9 cellular contexts compared by ENCODE assay signal in the genomic region with DNA sequence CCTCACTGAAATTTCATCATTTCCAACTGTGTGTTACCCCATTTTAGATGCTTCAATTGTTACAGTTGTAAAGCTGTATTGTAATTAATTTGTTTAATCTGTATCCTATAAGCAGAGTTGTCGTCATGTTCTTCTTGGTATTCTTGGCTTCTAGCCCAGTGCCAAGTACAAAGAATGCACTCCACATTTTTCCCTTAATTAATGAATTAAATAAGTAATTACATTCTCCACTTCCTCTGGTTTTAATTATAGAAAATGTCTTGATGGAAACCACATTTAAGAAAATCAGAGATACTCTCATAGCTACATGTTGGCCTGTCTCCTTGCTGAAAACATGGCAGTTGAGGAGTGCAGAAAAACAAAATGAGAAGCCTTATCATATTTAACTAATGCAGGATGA. TPM values are rescaled to one million over a fixed set of nuclear protein-coding genes. Genes with fewer than 3 reads are reported as not detected.
DNase-seq lines count a peak whose midpoint lies in the region; ATAC-seq and TF ChIP-seq lines count a peak whose summit lies in the region.
"Had no signal": no experiment of that assay in that cellular context is flagged by ENCODE, and none has a peak within 500 bp of the region (broad histone marks: within the 10 kb centered on the region; RNA-seq: fewer than 3 reads in every experiment).

No MANE protein-coding gene starts in this region.

- no peaks in the 10 kb centered on the region for H3K9me3 ChIP-seq in iPS-18a (ENCODE audit: control insufficient read depth, low read depth, low read length)
- H3K9me3 ChIP-seq in subcutaneous abdominal adipose tissue (ENCODE audit: control insufficient read depth in 5 of 5, low read length in 5 of 5) = no peaks in the 10 kb centered on the region
- H3K9me3 ChIP-seq: adrenal gland had no signal

- H3K4me1 Mint-ChIP-seq in activated CD4-positive, alpha-beta T cell treated with anti-CD3 and anti-CD28 coated beads, Interleukin-2, amount 10 ng/mL, durations not matched to agents 7 days and 5 days = peaks cover 28% of the 10 kb centered on the region
- peaks cover 16% of the 10 kb centered on the region for H3K4me1 Mint-ChIP-seq in activated CD8-positive, alpha-beta T cell treated with anti-CD3 and anti-CD28 coated beads for 36 hours (ENCODE audit: low read depth)

- TF ChIP-seq CTCF in activated CD8-positive, alpha-beta T cell treated with anti-CD3 and anti-CD28 coated beads for 36 hours (IDR thresholded peaks at IDR 0.05) = no peak

- peak overlapping the region; percentile 94 for H3K27ac Mint-ChIP-seq in activated CD4-positive, alpha-beta T cell treated with anti-CD3 and anti-CD28 coated beads, Interleukin-2, amount 10 ng/mL, durations not matched to agents 7 days and 5 days
- peak overlapping the region; percentile 95 for H3K27ac Mint-ChIP-seq in activated CD8-positive, alpha-beta T cell treated with anti-CD3 and anti-CD28 coated beads for 36 hours

- H3K4me1 ChIP-seq in iPS-18a (ENCODE audit: control insufficient read depth, low read depth, low read length) (peaks cover 11% of the 10 kb centered on the region), subcutaneous abdominal adipose tissue (ENCODE audit: control insufficient read depth in 5 of 5, insufficient read depth in 5 of 5, low read length in 5 of 5) (peaks cover 0 to 20% (median 19%) of the 10 kb centered on the region in 5 donors)

- intact Hi-C loops in activated CD8-positive, alpha-beta T cell treated with anti-CD3 and anti-CD28 coated beads for 36 hours (cut with micrococcal nuclease) = no loop called here

- H3K9ac ChIP-seq in iPS-18a (ENCODE audit: low read length) (peak overlapping the region; percentile 91), subcutaneous abdominal adipose tissue (ENCODE audit: low read length in 5 of 5) (peak overlapping the region in 1 of 5 donors; percentile 98)

- ATAC-seq in activated CD8-positive, alpha-beta T cell treated with anti-CD3 and anti-CD28 coated beads for 36 hours = no peak
- no peak for ATAC-seq in GM19035 (IDR thresholded peaks at IDR 0.05; ENCODE audit: unreplicated experiment)

- CTCF ChIA-PET in activated CD4-positive, alpha-beta T cell treated with anti-CD3 and anti-CD28 coated beads, Interleukin-2, amount 10 ng/mL, durations not matched to agents 7 days and 5 days (lab: Charles Lee) = no interaction called here
- CTCF ChIA-PET in activated CD8-positive, alpha-beta T cell treated with anti-CD3 and anti-CD28 coated beads for 36 hours (lab: Charles Lee) = interaction anchor here (1.1 to 1.8 kb wide), 2 partner anchors 39 to 47 kb away, joined by 8 read pairs; no protein-coding TSS in a partner anchor

- POLR2A ChIA-PET in activated CD4-positive, alpha-beta T cell treated with anti-CD3 and anti-CD28 coated beads, Interleukin-2, amount 10 ng/mL, durations not matched to agents 7 days and 5 days (lab: Charles Lee) = no interaction called here
- POLR2A ChIA-PET in activated CD8-positive, alpha-beta T cell treated with anti-CD3 and anti-CD28 coated beads for 36 hours (lab: Charles Lee) = interaction anchor here (1.5 kb wide), 1 partner anchor 14 kb away, joined by 5 read pairs; no protein-coding TSS in a partner anchor

- H3K4me3 Mint-ChIP-seq in activated CD4-positive, alpha-beta T cell treated with anti-CD3 and anti-CD28 coated beads, Interleukin-2, amount 10 ng/mL, durations not matched to agents 7 days and 5 days = peak overlapping the region; percentile 97
- peak overlapping the region; percentile 92 for H3K4me3 Mint-ChIP-seq in activated CD8-positive, alpha-beta T cell treated with anti-CD3 and anti-CD28 coated beads for 36 hours

- H3K27ac ChIP-seq in iPS-18a (ENCODE audit: low read length) (peak overlapping the region; percentile 29), subcutaneous abdominal adipose tissue (ENCODE audit: low read depth, low read length) (peak overlapping the region; percentile 96)

- H3K9me3 Mint-ChIP-seq in activated CD4-positive, alpha-beta T cell treated with anti-CD3 and anti-CD28 coated beads, Interleukin-2, amount 10 ng/mL, durations not matched to agents 7 days and 5 days = no peaks in the 10 kb centered on the region
- no peaks in the 10 kb centered on the region for H3K9me3 Mint-ChIP-seq in activated CD8-positive, alpha-beta T cell treated with anti-CD3 and anti-CD28 coated beads for 36 hours

- H3K4me3 ChIP-seq in iPS-18a (ENCODE audit: low read length) = peak overlapping the region; percentile 92
- peak overlapping the region; percentile 69 to 95 (median 90) for H3K4me3 ChIP-seq in subcutaneous abdominal adipose tissue (ENCODE audit: low read depth in 1 of 5, low read length in 5 of 5)

- no peaks in the 10 kb centered on the region for H3K27me3 Mint-ChIP-seq in activated CD4-positive, alpha-beta T cell treated with anti-CD3 and anti-CD28 coated beads, Interleukin-2, amount 10 ng/mL, durations not matched to agents 7 days and 5 days
- no peaks in the 10 kb centered on the region for H3K27me3 Mint-ChIP-seq in activated CD8-positive, alpha-beta T cell treated with anti-CD3 and anti-CD28 coated beads for 36 hours

- no peaks in the 10 kb centered on the region for H3K27me3 ChIP-seq in iPS-18a (ENCODE audit: control insufficient read depth, insufficient read depth, low read length)
- no peaks in the 10 kb centered on the region for H3K27me3 ChIP-seq in subcutaneous abdominal adipose tissue (ENCODE audit: control insufficient read depth in 5 of 5, insufficient read depth in 4 of 5, low read length in 5 of 5)
- H3K27me3 ChIP-seq: adrenal gland had no signal

- no peak for DNase-seq in activated CD4-positive, alpha-beta T cell treated with anti-CD3 and anti-CD28 coated beads, Interleukin-2, amount 10 ng/mL, durations not matched to agents 7 days and 5 days
- DNase-seq in activated CD4-positive, alpha-beta T cell treated with anti-CD3 and anti-CD28 coated beads for 1 hour = no peak
- DNase-seq in activated CD8-positive, alpha-beta T cell treated with anti-CD3 and anti-CD28 coated beads for 36 hours = no peak
- DNase-seq in medulla oblongata (ENCODE audit: extremely low spot score) (no peak), NCI-H748 (lab: John Stamatoyannopoulos, UW; ENCODE audit: unreplicated experiment) (no peak)

- H3K36me3 Mint-ChIP-seq in activated CD4-positive, alpha-beta T cell treated with anti-CD3 and anti-CD28 coated beads, Interleukin-2, amount 10 ng/mL, durations not matched to agents 7 days and 5 days (ENCODE audit: low read depth) = no peaks in the 10 kb centered on the region
- H3K36me3 Mint-ChIP-seq in activated CD8-positive, alpha-beta T cell treated with anti-CD3 and anti-CD28 coated beads for 36 hours (ENCODE audit: low read depth) = no peaks in the 10 kb centered on the region

- H3K36me3 ChIP-seq in iPS-18a (ENCODE audit: control insufficient read depth, low read depth, low read length) (no peaks in the 10 kb centered on the region), subcutaneous abdominal adipose tissue (ENCODE audit: control insufficient read depth in 5 of 5, insufficient read depth in 5 of 5, low read length in 5 of 5) (no peaks in the 10 kb centered on the region)
- H3K36me3 ChIP-seq: adrenal gland had no signal

RNA-seq across cellular contexts. Expression of a gene that starts 0.7 kb away (rescaled TPM):
- total RNA-seq in activated CD4-positive, alpha-beta T cell treated with anti-CD3 and anti-CD28 coated beads, Interleukin-2, amount 10 ng/mL, durations not matched to agents 7 days and 5 days = not detected
- total RNA-seq in activated CD8-positive, alpha-beta T cell treated with anti-CD3 and anti-CD28 coated beads for 36 hours = not detected

RNA-seq across cellular contexts. Expression of a gene that starts 0.8 kb away (rescaled TPM):
- 10 to 100 TPM in 1 of 2 experiments, 1 to 10 TPM in 1; 8.7 to 11.5 TPM for total RNA-seq in activated CD4-positive, alpha-beta T cell treated with anti-CD3 and anti-CD28 coated beads, Interleukin-2, amount 10 ng/mL, durations not matched to agents 7 days and 5 days
- 10 to 100 TPM; 10.1 to 11.0 TPM for total RNA-seq in activated CD8-positive, alpha-beta T cell treated with anti-CD3 and anti-CD28 coated beads for 36 hours

RNA-seq across cellular contexts. Expression of a gene that starts 56.5 kb away (rescaled TPM):
- 10 to 100 TPM; 32.5 to 34.6 TPM for total RNA-seq in activated CD4-positive, alpha-beta T cell treated with anti-CD3 and anti-CD28 coated beads, Interleukin-2, amount 10 ng/mL, durations not matched to agents 7 days and 5 days
- total RNA-seq in activated CD8-positive, alpha-beta T cell treated with anti-CD3 and anti-CD28 coated beads for 36 hours = 10 to 100 TPM; 17.0 to 19.0 TPM
